In genomic region chr3:60948488-60948887, GRCh38 we compare ENCODE assay signal across 12 cellular contexts.
DNase-seq lines count a peak whose midpoint lies in the region; ATAC-seq and TF ChIP-seq lines count a peak whose summit lies in the region.
"Had no signal": no experiment of that assay in that cellular context is flagged by ENCODE, and none has a peak within 500 bp of the region (broad histone marks: within the 10 kb centered on the region; RNA-seq: fewer than 3 reads in every experiment).

No MANE protein-coding gene starts in this region.

- H3K27ac ChIP-seq in right cardiac atrium (ENCODE audit: low read length) (no peak overlapping the region), coronary artery (no peak overlapping the region)
- H3K27ac ChIP-seq: gastrocnemius medialis, psoas muscle had no signal

- in situ Hi-C loops in SK-MEL-5 (cut with HindIII; ENCODE audit: low pct_unique_long_range_greater_than_20kb, low sequenced_read_pairs): no loop called here

- TF ChIP-seq CTCF in fibroblast of the aortic adventitia (IDR thresholded peaks at IDR 0.05; ENCODE audit: insufficient read depth, low read length) (no peak), coronary artery (IDR thresholded peaks at IDR 0.05) (no peak)

- H3K27me3 ChIP-seq in right cardiac atrium (ENCODE audit: control insufficient read depth, insufficient read depth): no peaks in the 10 kb centered on the region
- H3K27me3 ChIP-seq: gastrocnemius medialis had no signal

- H3K4me1 ChIP-seq in right cardiac atrium (ENCODE audit: control insufficient read depth, insufficient read depth, low read length): no peaks in the 10 kb centered on the region
- H3K4me1 ChIP-seq: gastrocnemius medialis, psoas muscle had no signal

- intact Hi-C loops in right cardiac atrium (cut with DNase I): no loop called here

- H3K4me3 ChIP-seq in fibroblast of the aortic adventitia (ENCODE audit: low read depth, low read length) (no peak overlapping the region), right cardiac atrium (ENCODE audit: low read length) (no peak overlapping the region), coronary artery (no peak overlapping the region)
- H3K4me3 ChIP-seq: gastrocnemius medialis, psoas muscle had no signal

- H3K9me3 ChIP-seq in right cardiac atrium (ENCODE audit: control insufficient read depth, low read length): no peaks in the 10 kb centered on the region
- H3K9me3 ChIP-seq: gastrocnemius medialis, psoas muscle had no signal

- DNase-seq in AG08395 (ENCODE audit: low spot score) (peak; percentile 17), H4 (ENCODE audit: low spot score) (peak; percentile 5), SK-MEL-5 (ENCODE audit: low read depth, low spot score) (peak; percentile 25), fibroblast of the aortic adventitia (ENCODE audit: low read depth) (peak; percentile 19), right cardiac atrium (no peak), coronary artery (ENCODE audit: low spot score) (no peak)
- DNase-seq: gastrocnemius medialis, NCI-H2029 treated with DMSO at 0.1 percent for 48 hours, psoas muscle, Right ventricle myocardium superior had no signal

- no peak for ATAC-seq in right cardiac atrium
- ATAC-seq in HG03095 (IDR thresholded peaks at IDR 0.05; ENCODE audit: unreplicated experiment): no peak
- no peak for ATAC-seq in GM18870 (IDR thresholded peaks at IDR 0.05; ENCODE audit: unreplicated experiment)
- ATAC-seq: gastrocnemius medialis, psoas muscle had no signal

Comparison
In these comparisons a context has a peak if more than half of its experiments do, and no peak if none do; other contexts are left out.
1. DNase-seq: peak in AG08395 (single experiment), H4 (single experiment), SK-MEL-5 (single experiment) and fibroblast of the aortic adventitia (single experiment); none in right cardiac atrium (0 of 3) and coronary artery (single experiment).